In genomic region chr15:100875495-100875894, GRCh38 we compare ENCODE assay signal across 7 cellular contexts. TPM values are rescaled to one million over a fixed set of nuclear protein-coding genes. Genes with fewer than 3 reads are reported as not detected.
"Had no signal": no experiment of that assay in that cellular context is flagged by ENCODE, and none has a peak within 500 bp of the region (broad histone marks: within the 10 kb centered on the region; RNA-seq: fewer than 3 reads in every experiment).

No MANE protein-coding gene starts in this region.

- ATAC-seq: HepG2, K562 had no signal

- H3K27ac ChIP-seq: HL-60, KMS-11 had no signal

- DNase-seq: IMR-90, KBM-7, KG1 had no signal

- H3K4me3 ChIP-seq: K562 had no signal

RNA-seq across cellular contexts. Expression of gene ALDH1A3, which starts 4.1 kb away (rescaled TPM):
- total RNA-seq: HepG2 had no signal
